Comparison of ENCODE assay signal across 7 cellular contexts in the genomic region with DNA sequence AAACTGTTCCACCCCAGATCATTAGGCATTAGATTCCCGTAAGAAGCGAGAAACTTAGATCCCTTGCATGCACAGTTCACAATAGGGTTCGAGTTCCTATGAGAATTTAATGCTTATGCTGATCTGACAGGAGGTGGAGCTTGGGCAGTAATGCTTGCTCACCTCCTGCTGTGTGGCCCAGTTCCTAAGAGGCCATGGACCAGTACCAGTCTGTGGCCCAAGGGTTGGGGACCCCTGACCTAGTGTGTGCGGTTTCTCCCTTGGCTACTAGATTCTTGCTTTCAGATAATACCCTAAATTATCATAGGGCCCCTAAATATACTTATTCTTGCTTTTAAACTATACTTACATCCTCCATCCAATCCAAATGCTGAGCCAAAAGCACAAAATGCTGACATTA. TPM values are rescaled to one million over a fixed set of nuclear protein-coding genes. Genes with fewer than 3 reads are reported as not detected.
DNase-seq lines count a peak whose midpoint lies in the region; ATAC-seq and TF ChIP-seq lines count a peak whose summit lies in the region.

No MANE protein-coding gene starts in this region.

- CTCF ChIA-PET in WTC11 (lab: Charles Lee), result interaction anchor here (1.6 kb wide), 1 partner anchor 46 kb away, joined by 11 read pairs; no protein-coding TSS in a partner anchor

- H3K27me3 Mint-ChIP-seq in WTC11 (ENCODE audit: low read depth), result peaks cover 3% of the 10 kb centered on the region; the same call in 1 of the 2 replicates

- H3K27ac ChIP-seq in HL-60 (replicated peaks), result peak overlapping the region; percentile 95; the same call in 1 of the 2 replicates
- H3K27ac ChIP-seq in iPS-20b (ENCODE audit: low read length), result no peak overlapping the region
- H3K27ac ChIP-seq in spleen, result peak overlapping the region in 7 of 8 donors; percentile 98 to 100 (median 100)

- no peaks in the 10 kb centered on the region for H3K27me3 ChIP-seq in HL-60 (ENCODE audit: insufficient read depth, poor library complexity, severe bottlenecking)
- H3K27me3 ChIP-seq in iPS-20b (ENCODE audit: insufficient read depth, low read length), result no peaks in the 10 kb centered on the region
- no peaks in the 10 kb centered on the region for H3K27me3 ChIP-seq in spleen (replicated peaks in 1 of 7)

- no peak for TF ChIP-seq POLR2A in spleen (IDR thresholded peaks at IDR 0.05)

- peak overlapping the region; percentile 95 for H3K4me3 Mint-ChIP-seq in WTC11

- no peaks in the 10 kb centered on the region for H3K36me3 Mint-ChIP-seq in WTC11

- POLR2A ChIA-PET in WTC11 (lab: Charles Lee), result interaction anchor here (1.9 kb wide), 1 partner anchor 17 kb away, joined by 25 read pairs; the partner anchor contains the start of genes AGPAT1 and RNF5

- intact Hi-C loops in spleen (cut with DNase I; ENCODE audit: low total_unique reads), result loop anchor here (10.0 kb wide), 1 partner anchor 70 kb away; the partner anchor contains the start of gene ATF6B

- H3K9ac ChIP-seq in iPS-20b (ENCODE audit: low read depth, low read length), result peak overlapping the region; percentile 96; the same call in 1 of the 2 replicates

- H3K9me3 Mint-ChIP-seq in WTC11, result no peaks in the 10 kb centered on the region

- H3K4me1 Mint-ChIP-seq in WTC11, result peaks cover 57% of the 10 kb centered on the region

- peak overlapping the region; percentile 99 for H3K27ac Mint-ChIP-seq in WTC11

- H3K4me3 ChIP-seq in HL-60 (replicated peaks; ENCODE audit: insufficient read depth, low read length), result no peak overlapping the region
- H3K4me3 ChIP-seq in iPS-20b (ENCODE audit: low read length), result peak overlapping the region; percentile 83; the same call in 1 of the 2 replicates
- peak overlapping the region in 2 of 8 donors; percentile 66 to 89 for H3K4me3 ChIP-seq in spleen

- H3K9me3 ChIP-seq in iPS-20b (ENCODE audit: insufficient read depth, low read depth, low read length) (no peaks in the 10 kb centered on the region), spleen (no peaks in the 10 kb centered on the region)

- WGBS in spleen, 5 donors, result 91 to 98% (median 97%) methylated on average over 4 of the region's 4 CpGs

- TF ChIP-seq CTCF in HL-60 (IDR thresholded peaks at IDR 0.05; ENCODE audit: insufficient read depth, low read length), result no peak
- TF ChIP-seq CTCF in WTC11 (IDR thresholded peaks at IDR 0.05), result no peak
- no peak for TF ChIP-seq CTCF in spleen (IDR thresholded peaks at IDR 0.05 in 8 of 11, conservative IDR thresholded peaks at IDR 0.05 in 3 of 11)

- no peak for ATAC-seq in WTC11

- peaks cover 24% of the 10 kb centered on the region; the same call in 1 of the 2 replicates for H3K4me1 ChIP-seq in iPS-20b (ENCODE audit: insufficient read depth, low read length)
- peaks cover 39 to 69% (median 64%) of the 10 kb centered on the region in 6 donors for H3K4me1 ChIP-seq in spleen

- H3K36me3 ChIP-seq in iPS-20b (ENCODE audit: insufficient read depth, low read depth, low read length), result no peaks in the 10 kb centered on the region
- H3K36me3 ChIP-seq in spleen, result peaks cover 0 to 8% (median 0%) of the 10 kb centered on the region in 6 donors

- DNase-seq in HL-60 (ENCODE audit: low read depth in 1 of 2, low spot score in 1 of 2), result no peak
- no peak for DNase-seq in WTC11 (ENCODE audit: low spot score)
- DNase-seq in spleen, result no peak
- no peak for DNase-seq in COLO668 (lab: John Stamatoyannopoulos, UW; ENCODE audit: unreplicated experiment)
- DNase-seq in GM03348 (ENCODE audit: low spot score), result no peak
- no peak for DNase-seq in activated CD8-positive, alpha-beta memory T cell treated with anti-CD3 and anti-CD28 coated beads, Interleukin-2, amount 50 U/mL, for 4 hours

TF ChIP-seq in WTC11, 78 proteins besides CTCF, POLR2A, EP300 and RAD21 (continues in another document):
- no peak for TF ChIP-seq TP53 (CRISPR knock-in tag; IDR thresholded peaks at IDR 0.05)
- TF ChIP-seq ZNF423 (CRISPR knock-in tag; IDR thresholded peaks at IDR 0.05), result no peak
- no peak for TF ChIP-seq SP1 (CRISPR knock-in tag; conservative IDR thresholded peaks at IDR 0.05)
- TF ChIP-seq CDX4 (CRISPR knock-in tag; IDR thresholded peaks at IDR 0.05; ENCODE audit: borderline replicate concordance), result no peak
- no peak for TF ChIP-seq ATF3 (CRISPR knock-in tag; conservative IDR thresholded peaks at IDR 0.05)
- no peak for TF ChIP-seq NFYB (CRISPR knock-in tag; conservative IDR thresholded peaks at IDR 0.05; ENCODE audit: low read depth)
- TF ChIP-seq, protein P1, sequence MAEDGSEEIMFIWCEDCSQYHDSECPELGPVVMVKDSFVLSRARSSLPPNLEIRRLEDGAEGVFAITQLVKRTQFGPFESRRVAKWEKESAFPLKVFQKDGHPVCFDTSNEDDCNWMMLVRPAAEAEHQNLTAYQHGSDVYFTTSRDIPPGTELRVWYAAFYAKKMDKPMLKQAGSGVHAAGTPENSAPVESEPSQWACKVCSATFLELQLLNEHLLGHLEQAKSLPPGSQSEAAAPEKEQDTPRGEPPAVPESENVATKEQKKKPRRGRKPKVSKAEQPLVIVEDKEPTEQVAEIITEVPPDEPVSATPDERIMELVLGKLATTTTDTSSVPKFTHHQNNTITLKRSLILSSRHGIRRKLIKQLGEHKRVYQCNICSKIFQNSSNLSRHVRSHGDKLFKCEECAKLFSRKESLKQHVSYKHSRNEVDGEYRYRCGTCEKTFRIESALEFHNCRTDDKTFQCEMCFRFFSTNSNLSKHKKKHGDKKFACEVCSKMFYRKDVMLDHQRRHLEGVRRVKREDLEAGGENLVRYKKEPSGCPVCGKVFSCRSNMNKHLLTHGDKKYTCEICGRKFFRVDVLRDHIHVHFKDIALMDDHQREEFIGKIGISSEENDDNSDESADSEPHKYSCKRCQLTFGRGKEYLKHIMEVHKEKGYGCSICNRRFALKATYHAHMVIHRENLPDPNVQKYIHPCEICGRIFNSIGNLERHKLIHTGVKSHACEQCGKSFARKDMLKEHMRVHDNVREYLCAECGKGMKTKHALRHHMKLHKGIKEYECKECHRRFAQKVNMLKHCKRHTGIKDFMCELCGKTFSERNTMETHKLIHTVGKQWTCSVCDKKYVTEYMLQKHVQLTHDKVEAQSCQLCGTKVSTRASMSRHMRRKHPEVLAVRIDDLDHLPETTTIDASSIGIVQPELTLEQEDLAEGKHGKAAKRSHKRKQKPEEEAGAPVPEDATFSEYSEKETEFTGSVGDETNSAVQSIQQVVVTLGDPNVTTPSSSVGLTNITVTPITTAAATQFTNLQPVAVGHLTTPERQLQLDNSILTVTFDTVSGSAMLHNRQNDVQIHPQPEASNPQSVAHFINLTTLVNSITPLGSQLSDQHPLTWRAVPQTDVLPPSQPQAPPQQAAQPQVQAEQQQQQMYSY (CRISPR knock-in tag; IDR thresholded peaks at IDR 0.05), result no peak
- TF ChIP-seq CREB1 (CRISPR knock-in tag; IDR thresholded peaks at IDR 0.05), result no peak
- TF ChIP-seq TEAD1 (CRISPR knock-in tag; IDR thresholded peaks at IDR 0.05), result no peak

RNA-seq across cellular contexts. Expression of gene GPSM3, which starts 1.9 kb away (rescaled TPM):
- 10.0 to 14.0 TPM (median 13.1 TPM) in 3 replicates for total RNA-seq in WTC11 (2021)
- total RNA-seq in spleen, result 100 to 1,000 TPM; 140 to 215 (median 187) TPM
- 100 to 1,000 TPM; 202 to 263 (median 233) TPM for polyA plus RNA-seq in spleen

RNA-seq across cellular contexts. Expression of gene PBX2, which starts 4.4 kb away (rescaled TPM):
- 130 to 165 TPM (median 150 TPM) in 3 replicates for total RNA-seq in WTC11 (2021)
- 100 to 1,000 TPM in 4 of 7 donors, 10 to 100 TPM in 3; 77.6 to 160 (median 130) TPM for total RNA-seq in spleen
- 10 to 100 TPM; 29.6 to 85.2 (median 41.2) TPM for polyA plus RNA-seq in spleen

RNA-seq across cellular contexts. Expression of gene AGER, which starts 10.3 kb away (rescaled TPM):
- total RNA-seq in WTC11 (2021), result 17.7 to 20.0 TPM (median 18.1 TPM) in 3 replicates
- total RNA-seq in spleen, result 10 to 100 TPM in 6 of 7 donors, 1 to 10 TPM in 1; 7.4 to 32.9 (median 21.3) TPM
- 10 to 100 TPM; 24.1 to 50.9 (median 38.0) TPM for polyA plus RNA-seq in spleen

RNA-seq across cellular contexts. Expression of gene RNF5, which starts 16.2 kb away (rescaled TPM):
- total RNA-seq in WTC11 (2021), result 108 to 114 TPM (median 111 TPM) in 3 replicates
- total RNA-seq in spleen, result 10 to 100 TPM; 36.0 to 70.3 (median 46.0) TPM
- polyA plus RNA-seq in spleen, result 10 to 100 TPM; 52.2 to 77.8 (median 69.9) TPM

RNA-seq across cellular contexts. Expression of gene AGPAT1, which starts 18.5 kb away (rescaled TPM):
- total RNA-seq in WTC11 (2021), result 84.5 to 88.9 TPM (median 87.5 TPM) in 3 replicates
- 10 to 100 TPM; 27.9 to 39.7 (median 35.6) TPM for total RNA-seq in spleen
- 10 to 100 TPM; 13.6 to 23.3 (median 18.4) TPM for polyA plus RNA-seq in spleen
